In the genomic region with DNA sequence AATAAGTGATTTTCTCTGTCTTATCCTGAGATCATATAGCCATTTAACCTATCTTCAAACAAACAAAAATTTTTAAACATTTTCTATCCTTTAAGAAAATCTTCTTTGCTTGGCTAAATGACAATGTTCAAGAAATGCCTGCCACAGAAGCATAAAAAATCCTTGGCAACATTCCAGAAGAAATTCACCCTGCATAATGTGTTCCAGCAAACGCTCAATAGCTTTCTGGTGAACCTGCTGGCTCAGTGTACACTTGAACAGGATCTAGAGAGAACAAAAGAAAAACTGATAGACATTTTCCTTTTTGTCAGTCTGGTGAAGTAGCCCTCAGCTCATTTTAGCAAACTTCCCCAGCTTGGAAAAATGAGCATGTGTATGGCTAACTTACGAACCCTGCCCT, we compare ENCODE assay signal across 15 cellular contexts. TPM values are rescaled to one million over a fixed set of nuclear protein-coding genes. Genes with fewer than 3 reads are reported as not detected.
DNase-seq lines count a peak whose midpoint lies in the region; ATAC-seq, FAIRE-seq and TF ChIP-seq lines count a peak whose summit lies in the region.
"Had no signal": no experiment of that assay in that cellular context is flagged by ENCODE, and none has a peak within 500 bp of the region (broad histone marks: within the 10 kb centered on the region; RNA-seq: fewer than 3 reads in every experiment).

No MANE protein-coding gene starts in this region.

- POLR2A ChIA-PET in activated CD4-positive, alpha-beta T cell treated with anti-CD3 and anti-CD28 coated beads for 36 hours (lab: Charles Lee): no interaction called here

- no peak for TF ChIP-seq CTCF in endodermal cell (conservative IDR thresholded peaks at IDR 0.05)
- TF ChIP-seq CTCF in nephron (IDR thresholded peaks at IDR 0.05; ENCODE audit: unreplicated experiment in 3 of 3): no peak

- no peaks in the 10 kb centered on the region for H3K9me3 ChIP-seq in endodermal cell (ENCODE audit: control insufficient read depth, low read length)

- H3K4me1 ChIP-seq in endodermal cell (ENCODE audit: control insufficient read depth, insufficient read depth, low read length): no peaks in the 10 kb centered on the region

- H3K4me1 Mint-ChIP-seq in endodermal cell (peaks cover 8% of the 10 kb centered on the region), nephron (peaks cover 37% of the 10 kb centered on the region)
- peaks cover 23% of the 10 kb centered on the region for H3K4me1 Mint-ChIP-seq in activated CD4-positive, alpha-beta T cell treated with anti-CD3 and anti-CD28 coated beads for 36 hours

- H3K27me3 Mint-ChIP-seq in endodermal cell (ENCODE audit: insufficient read depth): no peaks in the 10 kb centered on the region
- H3K27me3 Mint-ChIP-seq in nephron (ENCODE audit: low read depth): no peaks in the 10 kb centered on the region
- H3K27me3 Mint-ChIP-seq in activated CD4-positive, alpha-beta T cell treated with anti-CD3 and anti-CD28 coated beads for 36 hours: no peaks in the 10 kb centered on the region
- H3K27me3 Mint-ChIP-seq: activated CD4-positive, alpha-beta memory T cell treated with anti-CD3 and anti-CD28 coated beads for 36 hours; activated naive CD8-positive, alpha-beta T cell treated with anti-CD3 and anti-CD28 coated beads, Interleukin-2, amount 10 ng/mL, durations not matched to agents 7 days and 5 days; naive B cell had no signal

- no peak overlapping the region for H3K27ac Mint-ChIP-seq in endodermal cell
- H3K27ac Mint-ChIP-seq in nephron: peak overlapping the region; percentile 69 to 84 (median 75)
- no peak overlapping the region for H3K27ac Mint-ChIP-seq in activated CD4-positive, alpha-beta T cell treated with anti-CD3 and anti-CD28 coated beads for 36 hours
- H3K27ac Mint-ChIP-seq: activated CD4-positive, alpha-beta memory T cell treated with anti-CD3 and anti-CD28 coated beads for 36 hours; activated naive CD8-positive, alpha-beta T cell treated with anti-CD3 and anti-CD28 coated beads, Interleukin-2, amount 10 ng/mL, durations not matched to agents 7 days and 5 days; CD14-positive monocyte; GM23338; naive B cell; T-helper 1 cell treated with Interleukin-12 subunit alpha and Interleukin-12 subunit beta and Interleukin-4 antibody, amounts not matched to agents 30 μg/mL and 1 μg/mL, for 36 hours had no signal

- no peaks in the 10 kb centered on the region for H3K36me3 Mint-ChIP-seq in endodermal cell (ENCODE audit: low read depth)
- peaks cover 6% of the 10 kb centered on the region for H3K36me3 Mint-ChIP-seq in nephron (ENCODE audit: low read depth)
- no peaks in the 10 kb centered on the region for H3K36me3 Mint-ChIP-seq in activated CD4-positive, alpha-beta T cell treated with anti-CD3 and anti-CD28 coated beads for 36 hours (ENCODE audit: low read depth)
- H3K36me3 Mint-ChIP-seq: activated CD4-positive, alpha-beta memory T cell treated with anti-CD3 and anti-CD28 coated beads for 36 hours; CD14-positive monocyte; naive B cell had no signal

- DNase-seq in GM18507 (ENCODE audit: extremely low spot score, insufficient read length, low read depth): no peak
- peak; percentile 59 for DNase-seq in NCI-H2171 (lab: John Stamatoyannopoulos, UW)
- no peak for DNase-seq in endodermal cell
- DNase-seq in hepatic stellate cell (ENCODE audit: low spot score): no peak
- no peak for DNase-seq in activated CD4-positive, alpha-beta T cell treated with anti-CD3 and anti-CD28 coated beads for 36 hours
- DNase-seq: activated CD4-positive, alpha-beta memory T cell treated with anti-CD3 and anti-CD28 coated beads for 36 hours; activated naive CD8-positive, alpha-beta T cell treated with anti-CD3 and anti-CD28 coated beads, Interleukin-2, amount 10 ng/mL, durations not matched to agents 7 days and 5 days; naive B cell had no signal

- H3K4me3 ChIP-seq in endodermal cell (ENCODE audit: low read length): no peak overlapping the region
- H3K4me3 ChIP-seq: GM23338 had no signal

- H3K27me3 ChIP-seq in endodermal cell (ENCODE audit: control insufficient read depth, insufficient read depth, low read length, poor library complexity, severe bottlenecking): no peaks in the 10 kb centered on the region

- intact Hi-C loops in activated CD4-positive, alpha-beta T cell treated with anti-CD3 and anti-CD28 coated beads for 36 hours (cut with DNase I, micrococcal nuclease): no loop called here

- CTCF ChIA-PET in activated CD4-positive, alpha-beta T cell treated with anti-CD3 and anti-CD28 coated beads for 36 hours (lab: Charles Lee): no interaction called here

- peak overlapping the region; percentile 55 for H3K27ac ChIP-seq in endodermal cell (ENCODE audit: low read depth, low read length)

- H3K36me3 ChIP-seq in endodermal cell (ENCODE audit: control insufficient read depth, insufficient read depth, low read length): no peaks in the 10 kb centered on the region

- 45 to 94% methylated on average over 1 to 2 of the region's 2 CpGs for WGBS in endodermal cell (ENCODE audit: insufficient coverage in 1 of 2, insufficient read length in 1 of 2), 2 experiments

- H3K9me3 Mint-ChIP-seq in endodermal cell (no peaks in the 10 kb centered on the region), nephron (no peaks in the 10 kb centered on the region)
- H3K9me3 Mint-ChIP-seq in activated CD4-positive, alpha-beta T cell treated with anti-CD3 and anti-CD28 coated beads for 36 hours (ENCODE audit: low read depth): no peaks in the 10 kb centered on the region
- H3K9me3 Mint-ChIP-seq: activated CD4-positive, alpha-beta memory T cell treated with anti-CD3 and anti-CD28 coated beads for 36 hours; activated naive CD8-positive, alpha-beta T cell treated with anti-CD3 and anti-CD28 coated beads, Interleukin-2, amount 10 ng/mL, durations not matched to agents 7 days and 5 days; GM23338; naive B cell; T-helper 1 cell treated with Interleukin-12 subunit alpha and Interleukin-12 subunit beta and Interleukin-4 antibody, amounts not matched to agents 30 μg/mL and 1 μg/mL, for 36 hours had no signal

- ATAC-seq in activated CD4-positive, CD25-positive, alpha-beta regulatory T cell treated with anti-CD3 and anti-CD28 coated beads, Interleukin-2, amount 50 U/mL, for 24 hours: no peak
- ATAC-seq in activated CD4-positive, alpha-beta T cell treated with anti-CD3 and anti-CD28 coated beads for 36 hours: no peak
- no peak for ATAC-seq in HG02938 (IDR thresholded peaks at IDR 0.05; ENCODE audit: unreplicated experiment)
- ATAC-seq: GM23338, HepG2 had no signal

- H3K9ac ChIP-seq in endodermal cell (ENCODE audit: extremely low read depth, low read length, poor library complexity, severe bottlenecking): no peak overlapping the region

- FAIRE-seq in GM18507 (lab: Jason Lieb, UNC): peak; percentile 15
- FAIRE-seq: HepG2 had no signal

- H3K4me3 Mint-ChIP-seq in endodermal cell (no peak overlapping the region), nephron (no peak overlapping the region)
- no peak overlapping the region for H3K4me3 Mint-ChIP-seq in activated CD4-positive, alpha-beta T cell treated with anti-CD3 and anti-CD28 coated beads for 36 hours
- H3K4me3 Mint-ChIP-seq: activated CD4-positive, alpha-beta memory T cell treated with anti-CD3 and anti-CD28 coated beads for 36 hours; activated naive CD8-positive, alpha-beta T cell treated with anti-CD3 and anti-CD28 coated beads, Interleukin-2, amount 10 ng/mL, durations not matched to agents 7 days and 5 days; CD14-positive monocyte; GM23338; naive B cell; T-helper 1 cell treated with Interleukin-12 subunit alpha and Interleukin-12 subunit beta and Interleukin-4 antibody, amounts not matched to agents 30 μg/mL and 1 μg/mL, for 36 hours had no signal

RNA-seq across cellular contexts. Expression of a gene that starts 51.0 kb away (rescaled TPM):
- total RNA-seq in endodermal cell: 10 to 100 TPM; 20.7 to 28.2 TPM
- polyA plus RNA-seq in endodermal cell (2013, experiment 1 of 2): 38.0 TPM
- polyA plus RNA-seq in endodermal cell (2013, experiment 2 of 2): 38.5 TPM
- 1 to 10 TPM; 6.1 to 6.2 TPM for total RNA-seq in activated CD4-positive, alpha-beta T cell treated with anti-CD3 and anti-CD28 coated beads for 36 hours

Comparison
In these comparisons a context has a peak if more than half of its experiments do, and no peak if none do; other contexts are left out.
1. H3K27ac Mint-ChIP-seq: peak in nephron (3 of 3); none in endodermal cell (single experiment) and activated CD4-positive, alpha-beta T cell treated with anti-CD3 and anti-CD28 coated beads for 36 hours (single experiment).